Comparison of ENCODE assay signal across 1 cellular context in the genomic region with DNA sequence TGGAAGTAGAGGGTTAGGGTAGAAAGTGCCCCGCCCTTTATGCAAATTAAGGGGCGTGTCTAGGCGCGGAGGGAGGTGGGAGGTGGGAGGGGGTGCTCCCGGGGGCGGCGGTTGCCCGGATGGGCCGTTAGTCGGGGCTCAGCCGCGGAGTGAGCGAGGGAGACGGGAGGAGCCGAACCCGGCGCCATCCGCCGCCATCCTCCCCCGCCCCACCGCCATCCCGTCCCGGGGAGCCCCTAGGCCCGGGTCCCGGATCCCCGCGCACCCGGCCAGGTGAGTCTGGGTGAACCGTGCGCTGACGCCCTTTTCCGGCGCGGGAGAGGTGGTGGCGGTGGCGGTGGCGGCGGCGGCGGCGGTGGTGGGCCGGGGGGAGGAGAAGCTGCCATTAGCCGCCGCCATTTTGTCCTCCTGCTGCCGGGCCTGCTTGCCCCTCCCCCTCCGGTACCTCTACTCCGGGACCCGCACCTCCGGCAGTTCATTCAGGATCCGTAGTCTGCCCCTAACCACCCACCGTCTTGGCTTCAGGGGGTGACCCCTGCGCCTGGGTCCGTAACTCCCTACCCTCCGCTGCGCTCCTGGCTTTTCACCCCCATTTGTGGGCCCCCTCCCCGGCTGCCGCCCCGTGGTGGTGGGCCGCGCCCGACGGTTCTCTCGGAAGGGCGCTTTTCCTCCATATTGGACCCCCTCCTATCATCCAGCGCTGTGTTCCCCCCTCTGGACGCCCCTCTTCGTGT.
A peak's percentile ranks its signal among the peaks of the same experiment; 100 is the strongest.
TF ChIP-seq lines count a peak whose summit lies in the region.

A gene (plus strand): TSS at position 130 of the 734 bp plus-strand sequence. CDS start 2,075 bp downstream, outside the sequence.

TF ChIP-seq in K562, 482 proteins besides CTCF, POLR2A, EP300 and RAD21 (continued from another document and continues in another):
- TF ChIP-seq, protein P1, sequence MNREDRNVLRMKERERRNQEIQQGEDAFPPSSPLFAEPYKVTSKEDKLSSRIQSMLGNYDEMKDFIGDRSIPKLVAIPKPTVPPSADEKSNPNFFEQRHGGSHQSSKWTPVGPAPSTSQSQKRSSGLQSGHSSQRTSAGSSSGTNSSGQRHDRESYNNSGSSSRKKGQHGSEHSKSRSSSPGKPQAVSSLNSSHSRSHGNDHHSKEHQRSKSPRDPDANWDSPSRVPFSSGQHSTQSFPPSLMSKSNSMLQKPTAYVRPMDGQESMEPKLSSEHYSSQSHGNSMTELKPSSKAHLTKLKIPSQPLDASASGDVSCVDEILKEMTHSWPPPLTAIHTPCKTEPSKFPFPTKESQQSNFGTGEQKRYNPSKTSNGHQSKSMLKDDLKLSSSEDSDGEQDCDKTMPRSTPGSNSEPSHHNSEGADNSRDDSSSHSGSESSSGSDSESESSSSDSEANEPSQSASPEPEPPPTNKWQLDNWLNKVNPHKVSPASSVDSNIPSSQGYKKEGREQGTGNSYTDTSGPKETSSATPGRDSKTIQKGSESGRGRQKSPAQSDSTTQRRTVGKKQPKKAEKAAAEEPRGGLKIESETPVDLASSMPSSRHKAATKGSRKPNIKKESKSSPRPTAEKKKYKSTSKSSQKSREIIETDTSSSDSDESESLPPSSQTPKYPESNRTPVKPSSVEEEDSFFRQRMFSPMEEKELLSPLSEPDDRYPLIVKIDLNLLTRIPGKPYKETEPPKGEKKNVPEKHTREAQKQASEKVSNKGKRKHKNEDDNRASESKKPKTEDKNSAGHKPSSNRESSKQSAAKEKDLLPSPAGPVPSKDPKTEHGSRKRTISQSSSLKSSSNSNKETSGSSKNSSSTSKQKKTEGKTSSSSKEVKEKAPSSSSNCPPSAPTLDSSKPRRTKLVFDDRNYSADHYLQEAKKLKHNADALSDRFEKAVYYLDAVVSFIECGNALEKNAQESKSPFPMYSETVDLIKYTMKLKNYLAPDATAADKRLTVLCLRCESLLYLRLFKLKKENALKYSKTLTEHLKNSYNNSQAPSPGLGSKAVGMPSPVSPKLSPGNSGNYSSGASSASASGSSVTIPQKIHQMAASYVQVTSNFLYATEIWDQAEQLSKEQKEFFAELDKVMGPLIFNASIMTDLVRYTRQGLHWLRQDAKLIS (CRISPR knock-in tag; IDR thresholded peaks at IDR 0.05), result peak; percentile 95
- TF ChIP-seq, protein P2, sequence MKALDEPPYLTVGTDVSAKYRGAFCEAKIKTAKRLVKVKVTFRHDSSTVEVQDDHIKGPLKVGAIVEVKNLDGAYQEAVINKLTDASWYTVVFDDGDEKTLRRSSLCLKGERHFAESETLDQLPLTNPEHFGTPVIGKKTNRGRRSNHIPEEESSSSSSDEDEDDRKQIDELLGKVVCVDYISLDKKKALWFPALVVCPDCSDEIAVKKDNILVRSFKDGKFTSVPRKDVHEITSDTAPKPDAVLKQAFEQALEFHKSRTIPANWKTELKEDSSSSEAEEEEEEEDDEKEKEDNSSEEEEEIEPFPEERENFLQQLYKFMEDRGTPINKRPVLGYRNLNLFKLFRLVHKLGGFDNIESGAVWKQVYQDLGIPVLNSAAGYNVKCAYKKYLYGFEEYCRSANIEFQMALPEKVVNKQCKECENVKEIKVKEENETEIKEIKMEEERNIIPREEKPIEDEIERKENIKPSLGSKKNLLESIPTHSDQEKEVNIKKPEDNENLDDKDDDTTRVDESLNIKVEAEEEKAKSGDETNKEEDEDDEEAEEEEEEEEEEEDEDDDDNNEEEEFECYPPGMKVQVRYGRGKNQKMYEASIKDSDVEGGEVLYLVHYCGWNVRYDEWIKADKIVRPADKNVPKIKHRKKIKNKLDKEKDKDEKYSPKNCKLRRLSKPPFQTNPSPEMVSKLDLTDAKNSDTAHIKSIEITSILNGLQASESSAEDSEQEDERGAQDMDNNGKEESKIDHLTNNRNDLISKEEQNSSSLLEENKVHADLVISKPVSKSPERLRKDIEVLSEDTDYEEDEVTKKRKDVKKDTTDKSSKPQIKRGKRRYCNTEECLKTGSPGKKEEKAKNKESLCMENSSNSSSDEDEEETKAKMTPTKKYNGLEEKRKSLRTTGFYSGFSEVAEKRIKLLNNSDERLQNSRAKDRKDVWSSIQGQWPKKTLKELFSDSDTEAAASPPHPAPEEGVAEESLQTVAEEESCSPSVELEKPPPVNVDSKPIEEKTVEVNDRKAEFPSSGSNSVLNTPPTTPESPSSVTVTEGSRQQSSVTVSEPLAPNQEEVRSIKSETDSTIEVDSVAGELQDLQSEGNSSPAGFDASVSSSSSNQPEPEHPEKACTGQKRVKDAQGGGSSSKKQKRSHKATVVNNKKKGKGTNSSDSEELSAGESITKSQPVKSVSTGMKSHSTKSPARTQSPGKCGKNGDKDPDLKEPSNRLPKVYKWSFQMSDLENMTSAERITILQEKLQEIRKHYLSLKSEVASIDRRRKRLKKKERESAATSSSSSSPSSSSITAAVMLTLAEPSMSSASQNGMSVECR (CRISPR knock-in tag; IDR thresholded peaks at IDR 0.05), result 0 out of 2 replicates have a peak, but pooled peaks have one; percentile 60
- TF ChIP-seq, protein P3, sequence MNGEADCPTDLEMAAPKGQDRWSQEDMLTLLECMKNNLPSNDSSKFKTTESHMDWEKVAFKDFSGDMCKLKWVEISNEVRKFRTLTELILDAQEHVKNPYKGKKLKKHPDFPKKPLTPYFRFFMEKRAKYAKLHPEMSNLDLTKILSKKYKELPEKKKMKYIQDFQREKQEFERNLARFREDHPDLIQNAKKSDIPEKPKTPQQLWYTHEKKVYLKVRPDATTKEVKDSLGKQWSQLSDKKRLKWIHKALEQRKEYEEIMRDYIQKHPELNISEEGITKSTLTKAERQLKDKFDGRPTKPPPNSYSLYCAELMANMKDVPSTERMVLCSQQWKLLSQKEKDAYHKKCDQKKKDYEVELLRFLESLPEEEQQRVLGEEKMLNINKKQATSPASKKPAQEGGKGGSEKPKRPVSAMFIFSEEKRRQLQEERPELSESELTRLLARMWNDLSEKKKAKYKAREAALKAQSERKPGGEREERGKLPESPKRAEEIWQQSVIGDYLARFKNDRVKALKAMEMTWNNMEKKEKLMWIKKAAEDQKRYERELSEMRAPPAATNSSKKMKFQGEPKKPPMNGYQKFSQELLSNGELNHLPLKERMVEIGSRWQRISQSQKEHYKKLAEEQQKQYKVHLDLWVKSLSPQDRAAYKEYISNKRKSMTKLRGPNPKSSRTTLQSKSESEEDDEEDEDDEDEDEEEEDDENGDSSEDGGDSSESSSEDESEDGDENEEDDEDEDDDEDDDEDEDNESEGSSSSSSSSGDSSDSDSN (IDR thresholded peaks at IDR 0.05; ENCODE audit: borderline replicate concordance in 1 of 2, low read depth in 2 of 2, low read length in 2 of 2), result peak in 1 of 2 experiments; percentile 62; a peak in 1 of 4 replicates
- TF ChIP-seq NCOA2 (IDR thresholded peaks at IDR 0.05; ENCODE audit: partially characterized antibody in 2 of 2) (no peak), RFX7 (CRISPR knock-in tag; IDR thresholded peaks at IDR 0.05) (no peak), FOXA3 (CRISPR knock-in tag; conservative IDR thresholded peaks at IDR 0.05 in 1 of 2, IDR thresholded peaks at IDR 0.05 in 1 of 2) (peak in 1 of 2 experiments; percentile 40; a peak in 1 of 4 replicates), BRD9 (IDR thresholded peaks at IDR 0.05; ENCODE audit: low read depth, partially characterized antibody) (peak; percentile 92), XRCC3 (IDR thresholded peaks at IDR 0.05) (no peak), SMAD2 (IDR thresholded peaks at IDR 0.05; ENCODE audit: low read depth, low read length) (no peak), FOSL1 (tag; conservative IDR thresholded peaks at IDR 0.05) (peak; percentile 8; the same call in 1 of the 2 replicates), SRSF3 (IDR thresholded peaks at IDR 0.05; ENCODE audit: insufficient read depth, low read length) (peak; percentile 88), NONO (IDR thresholded peaks at IDR 0.05; ENCODE audit: low read depth in 2 of 2, low read length in 1 of 2) (peak; percentile 80 to 87; a peak in 3 of 4 replicates), CAMTA2 (CRISPR knock-in tag; conservative IDR thresholded peaks at IDR 0.05) (no peak), CREBBP (IDR thresholded peaks at IDR 0.05; ENCODE audit: low read depth, low read length) (no peak), POLR2H (tag; IDR thresholded peaks at IDR 0.05; ENCODE audit: low read depth) (peak; percentile 95), HMG20A (CRISPR knock-in tag; conservative IDR thresholded peaks at IDR 0.05) (no peak), SAP30 (IDR thresholded peaks at IDR 0.05; ENCODE audit: borderline replicate concordance, insufficient read depth, low read depth, low read length, poor library complexity, severe bottlenecking) (peak; percentile 66), NBN (IDR thresholded peaks at IDR 0.05; ENCODE audit: low read depth) (no peak), ZNF175 (CRISPR knock-in tag; IDR thresholded peaks at IDR 0.05; ENCODE audit: low read depth) (peak; percentile 86), ARID1B (IDR thresholded peaks at IDR 0.05) (peak; percentile 51; the same call in 1 of the 2 replicates), RB1 (IDR thresholded peaks at IDR 0.05; ENCODE audit: low read depth) (peak; percentile 86)
- TF ChIP-seq, protein P4, sequence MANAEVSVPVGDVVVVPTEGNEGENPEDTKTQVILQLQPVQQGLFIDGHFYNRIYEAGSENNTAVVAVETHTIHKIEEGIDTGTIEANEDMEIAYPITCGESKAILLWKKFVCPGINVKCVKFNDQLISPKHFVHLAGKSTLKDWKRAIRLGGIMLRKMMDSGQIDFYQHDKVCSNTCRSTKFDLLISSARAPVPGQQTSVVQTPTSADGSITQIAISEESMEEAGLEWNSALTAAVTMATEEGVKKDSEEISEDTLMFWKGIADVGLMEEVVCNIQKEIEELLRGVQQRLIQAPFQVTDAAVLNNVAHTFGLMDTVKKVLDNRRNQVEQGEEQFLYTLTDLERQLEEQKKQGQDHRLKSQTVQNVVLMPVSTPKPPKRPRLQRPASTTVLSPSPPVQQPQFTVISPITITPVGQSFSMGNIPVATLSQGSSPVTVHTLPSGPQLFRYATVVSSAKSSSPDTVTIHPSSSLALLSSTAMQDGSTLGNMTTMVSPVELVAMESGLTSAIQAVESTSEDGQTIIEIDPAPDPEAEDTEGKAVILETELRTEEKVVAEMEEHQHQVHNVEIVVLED (CRISPR knock-in tag; IDR thresholded peaks at IDR 0.05), result peak; percentile 38; the same call in 1 of the 2 replicates
- TF ChIP-seq, protein P5, sequence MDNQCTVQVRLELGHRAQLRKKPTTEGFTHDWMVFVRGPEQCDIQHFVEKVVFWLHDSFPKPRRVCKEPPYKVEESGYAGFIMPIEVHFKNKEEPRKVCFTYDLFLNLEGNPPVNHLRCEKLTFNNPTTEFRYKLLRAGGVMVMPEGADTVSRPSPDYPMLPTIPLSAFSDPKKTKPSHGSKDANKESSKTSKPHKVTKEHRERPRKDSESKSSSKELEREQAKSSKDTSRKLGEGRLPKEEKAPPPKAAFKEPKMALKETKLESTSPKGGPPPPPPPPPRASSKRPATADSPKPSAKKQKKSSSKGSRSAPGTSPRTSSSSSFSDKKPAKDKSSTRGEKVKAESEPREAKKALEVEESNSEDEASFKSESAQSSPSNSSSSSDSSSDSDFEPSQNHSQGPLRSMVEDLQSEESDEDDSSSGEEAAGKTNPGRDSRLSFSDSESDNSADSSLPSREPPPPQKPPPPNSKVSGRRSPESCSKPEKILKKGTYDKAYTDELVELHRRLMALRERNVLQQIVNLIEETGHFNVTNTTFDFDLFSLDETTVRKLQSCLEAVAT (IDR thresholded peaks at IDR 0.05), result peak in 1 of 2 experiments; percentile 16; a peak in 1 of 4 replicates
- TF ChIP-seq, protein P6, sequence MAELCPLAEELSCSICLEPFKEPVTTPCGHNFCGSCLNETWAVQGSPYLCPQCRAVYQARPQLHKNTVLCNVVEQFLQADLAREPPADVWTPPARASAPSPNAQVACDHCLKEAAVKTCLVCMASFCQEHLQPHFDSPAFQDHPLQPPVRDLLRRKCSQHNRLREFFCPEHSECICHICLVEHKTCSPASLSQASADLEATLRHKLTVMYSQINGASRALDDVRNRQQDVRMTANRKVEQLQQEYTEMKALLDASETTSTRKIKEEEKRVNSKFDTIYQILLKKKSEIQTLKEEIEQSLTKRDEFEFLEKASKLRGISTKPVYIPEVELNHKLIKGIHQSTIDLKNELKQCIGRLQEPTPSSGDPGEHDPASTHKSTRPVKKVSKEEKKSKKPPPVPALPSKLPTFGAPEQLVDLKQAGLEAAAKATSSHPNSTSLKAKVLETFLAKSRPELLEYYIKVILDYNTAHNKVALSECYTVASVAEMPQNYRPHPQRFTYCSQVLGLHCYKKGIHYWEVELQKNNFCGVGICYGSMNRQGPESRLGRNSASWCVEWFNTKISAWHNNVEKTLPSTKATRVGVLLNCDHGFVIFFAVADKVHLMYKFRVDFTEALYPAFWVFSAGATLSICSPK (IDR thresholded peaks at IDR 0.05; ENCODE audit: borderline replicate concordance), result no peak
- TF ChIP-seq, protein P7, sequence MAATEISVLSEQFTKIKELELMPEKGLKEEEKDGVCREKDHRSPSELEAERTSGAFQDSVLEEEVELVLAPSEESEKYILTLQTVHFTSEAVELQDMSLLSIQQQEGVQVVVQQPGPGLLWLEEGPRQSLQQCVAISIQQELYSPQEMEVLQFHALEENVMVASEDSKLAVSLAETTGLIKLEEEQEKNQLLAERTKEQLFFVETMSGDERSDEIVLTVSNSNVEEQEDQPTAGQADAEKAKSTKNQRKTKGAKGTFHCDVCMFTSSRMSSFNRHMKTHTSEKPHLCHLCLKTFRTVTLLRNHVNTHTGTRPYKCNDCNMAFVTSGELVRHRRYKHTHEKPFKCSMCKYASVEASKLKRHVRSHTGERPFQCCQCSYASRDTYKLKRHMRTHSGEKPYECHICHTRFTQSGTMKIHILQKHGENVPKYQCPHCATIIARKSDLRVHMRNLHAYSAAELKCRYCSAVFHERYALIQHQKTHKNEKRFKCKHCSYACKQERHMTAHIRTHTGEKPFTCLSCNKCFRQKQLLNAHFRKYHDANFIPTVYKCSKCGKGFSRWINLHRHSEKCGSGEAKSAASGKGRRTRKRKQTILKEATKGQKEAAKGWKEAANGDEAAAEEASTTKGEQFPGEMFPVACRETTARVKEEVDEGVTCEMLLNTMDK (IDR thresholded peaks at IDR 0.05; ENCODE audit: borderline replicate concordance, insufficient read depth, low read depth, low read length, poor library complexity, severe bottlenecking), result peak; percentile 1
- TF ChIP-seq, protein P8, sequence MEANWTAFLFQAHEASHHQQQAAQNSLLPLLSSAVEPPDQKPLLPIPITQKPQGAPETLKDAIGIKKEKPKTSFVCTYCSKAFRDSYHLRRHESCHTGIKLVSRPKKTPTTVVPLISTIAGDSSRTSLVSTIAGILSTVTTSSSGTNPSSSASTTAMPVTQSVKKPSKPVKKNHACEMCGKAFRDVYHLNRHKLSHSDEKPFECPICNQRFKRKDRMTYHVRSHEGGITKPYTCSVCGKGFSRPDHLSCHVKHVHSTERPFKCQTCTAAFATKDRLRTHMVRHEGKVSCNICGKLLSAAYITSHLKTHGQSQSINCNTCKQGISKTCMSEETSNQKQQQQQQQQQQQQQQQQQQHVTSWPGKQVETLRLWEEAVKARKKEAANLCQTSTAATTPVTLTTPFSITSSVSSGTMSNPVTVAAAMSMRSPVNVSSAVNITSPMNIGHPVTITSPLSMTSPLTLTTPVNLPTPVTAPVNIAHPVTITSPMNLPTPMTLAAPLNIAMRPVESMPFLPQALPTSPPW (CRISPR knock-in tag; IDR thresholded peaks at IDR 0.05), result peak; percentile 100
- TF ChIP-seq, protein P9, sequence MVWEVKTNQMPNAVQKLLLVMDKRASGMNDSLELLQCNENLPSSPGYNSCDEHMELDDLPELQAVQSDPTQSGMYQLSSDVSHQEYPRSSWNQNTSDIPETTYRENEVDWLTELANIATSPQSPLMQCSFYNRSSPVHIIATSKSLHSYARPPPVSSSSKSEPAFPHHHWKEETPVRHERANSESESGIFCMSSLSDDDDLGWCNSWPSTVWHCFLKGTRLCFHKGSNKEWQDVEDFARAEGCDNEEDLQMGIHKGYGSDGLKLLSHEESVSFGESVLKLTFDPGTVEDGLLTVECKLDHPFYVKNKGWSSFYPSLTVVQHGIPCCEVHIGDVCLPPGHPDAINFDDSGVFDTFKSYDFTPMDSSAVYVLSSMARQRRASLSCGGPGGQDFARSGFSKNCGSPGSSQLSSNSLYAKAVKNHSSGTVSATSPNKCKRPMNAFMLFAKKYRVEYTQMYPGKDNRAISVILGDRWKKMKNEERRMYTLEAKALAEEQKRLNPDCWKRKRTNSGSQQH (CRISPR knock-in tag; IDR thresholded peaks at IDR 0.05), result peak; percentile 41; the same call in 1 of the 2 replicates
